ENCODE assay signal across 11 cellular contexts in the genomic region with DNA sequence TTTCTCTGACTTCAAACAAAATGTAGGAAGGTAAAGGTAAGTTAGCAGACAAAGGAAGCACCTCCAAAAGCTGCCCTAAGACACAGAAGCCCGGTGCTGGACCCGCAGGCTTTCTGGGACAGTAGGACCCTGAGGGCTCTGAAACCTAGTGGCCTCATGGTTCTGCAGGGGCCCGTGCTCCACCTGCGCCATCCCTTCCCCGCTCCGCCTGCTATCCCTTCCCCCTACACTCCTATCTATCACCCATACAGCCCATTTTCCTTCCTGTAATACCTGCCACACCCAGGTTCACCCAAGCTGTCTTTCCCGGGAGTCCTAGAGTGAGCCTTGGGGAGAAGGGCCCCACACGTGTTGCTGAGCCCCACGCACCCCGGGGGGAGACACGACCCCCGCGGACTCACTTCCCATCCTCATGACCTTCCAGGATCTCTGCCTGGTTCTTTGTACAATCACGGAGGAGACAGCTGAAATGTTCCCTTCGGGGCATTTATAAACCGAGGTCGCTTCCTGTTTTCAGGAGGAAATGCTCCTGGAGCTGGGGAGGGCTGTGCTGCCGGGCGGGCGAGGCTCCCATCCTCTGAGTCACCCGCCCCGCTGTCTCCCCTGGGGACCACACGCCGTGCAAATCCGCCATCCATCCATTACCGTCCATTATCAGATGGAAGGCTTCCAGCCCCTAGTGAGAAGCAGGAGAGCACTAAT.
DNase-seq lines count a peak whose midpoint lies in the region; ATAC-seq, FAIRE-seq and TF ChIP-seq lines count a peak whose summit lies in the region.
"Had no signal": no experiment of that assay in that cellular context is flagged by ENCODE, and none has a peak within 500 bp of the region (broad histone marks: within the 10 kb centered on the region; RNA-seq: fewer than 3 reads in every experiment).

No MANE protein-coding gene starts in this region.

- H2AFZ ChIP-seq in hepatocyte: no peak overlapping the region

- DNase-seq in NCI-H748 (lab: John Stamatoyannopoulos, UW; ENCODE audit: unreplicated experiment): peak; percentile 32
- DNase-seq in NCI-H748 treated with DMSO at 0.1 percent for 48 hours (lab: John Stamatoyannopoulos, UW): no peak
- no peak for DNase-seq in WTC11 (ENCODE audit: low spot score)
- DNase-seq in kidney: no peak
- no peak for DNase-seq in upper lobe of right lung
- no peak for DNase-seq in stimulated activated naive CD4-positive, alpha-beta T cell treated with Interleukin-2 at 50 U/mL for 16 hours (lab: John Stamatoyannopoulos, UW)
- no peak for DNase-seq in hepatocyte (ENCODE audit: low spot score)
- DNase-seq: ACHN had no signal

- no peaks in the 10 kb centered on the region for H3K9me2 ChIP-seq in hepatocyte (replicated peaks; ENCODE audit: insufficient read depth)

- H3K36me3 ChIP-seq in kidney (ENCODE audit: control insufficient read depth in 1 of 2, insufficient read depth in 2 of 2, low read length in 2 of 2) (no peaks in the 10 kb centered on the region), upper lobe of right lung (no peaks in the 10 kb centered on the region), hepatocyte (replicated peaks; ENCODE audit: insufficient read depth, low read depth) (no peaks in the 10 kb centered on the region)

- H3K4me3 ChIP-seq in kidney (ENCODE audit: low read length in 2 of 2) (no peak overlapping the region), upper lobe of right lung (no peak overlapping the region), hepatocyte (no peak overlapping the region)
- H3K4me3 ChIP-seq: smooth muscle cell had no signal

- no peak for TF ChIP-seq CTCF in WTC11 (IDR thresholded peaks at IDR 0.05)
- no peak for TF ChIP-seq CTCF in kidney (IDR thresholded peaks at IDR 0.05; ENCODE audit: borderline replicate concordance, extremely low read depth, insufficient read depth)
- TF ChIP-seq CTCF in upper lobe of right lung (IDR thresholded peaks at IDR 0.05): no peak
- TF ChIP-seq CTCF in hepatocyte (IDR thresholded peaks at IDR 0.05; ENCODE audit: poor library complexity): no peak

- H3K27me3 Mint-ChIP-seq in WTC11 (ENCODE audit: low read depth): no peaks in the 10 kb centered on the region

- H3K9me3 ChIP-seq in kidney (ENCODE audit: control insufficient read depth in 1 of 2, low read length in 2 of 2): no peaks in the 10 kb centered on the region
- no peaks in the 10 kb centered on the region for H3K9me3 ChIP-seq in upper lobe of right lung
- no peaks in the 10 kb centered on the region for H3K9me3 ChIP-seq in hepatocyte (ENCODE audit: low read depth)

- CTCF ChIA-PET in WTC11 (lab: Charles Lee): interaction anchor here (1.4 kb wide), 1 partner anchor 231 kb away, joined by 5 read pairs; no protein-coding TSS in a partner anchor

- H3K9ac ChIP-seq in kidney (ENCODE audit: low read length in 2 of 2): no peak overlapping the region

- H3K4me1 Mint-ChIP-seq in WTC11: peaks cover 21% of the 10 kb centered on the region

- H3K9me3 Mint-ChIP-seq in WTC11: no peaks in the 10 kb centered on the region

- no peak for FAIRE-seq in kidney (lab: Jason Lieb, UNC)

- H3K27ac ChIP-seq in kidney (ENCODE audit: low read depth in 2 of 2, low read length in 2 of 2) (peak overlapping the region; percentile 49 to 60), upper lobe of right lung (peak overlapping the region; percentile 55), hepatocyte (no peak overlapping the region)
- H3K27ac ChIP-seq: VCaP had no signal

- H3K27ac Mint-ChIP-seq in WTC11: no peak overlapping the region

- peaks cover 14 to 20% of the 10 kb centered on the region in 2 donors for H3K4me1 ChIP-seq in kidney (ENCODE audit: control insufficient read depth in 1 of 2, insufficient read depth in 1 of 2, low read depth in 1 of 2, low read length in 2 of 2)
- peaks cover 12% of the 10 kb centered on the region for H3K4me1 ChIP-seq in upper lobe of right lung
- peaks cover 15% of the 10 kb centered on the region for H3K4me1 ChIP-seq in hepatocyte (ENCODE audit: insufficient read depth)

- 75% methylated on average over 26 of the region's 26 CpGs for WGBS in hepatocyte (ENCODE audit: low lambda C conversion rate, missing lambda C conversion rate)

- no peaks in the 10 kb centered on the region for H3K79me2 ChIP-seq in hepatocyte

- no peak overlapping the region for H3K4me3 Mint-ChIP-seq in WTC11

- H3K36me3 Mint-ChIP-seq in WTC11: no peaks in the 10 kb centered on the region

- ATAC-seq in WTC11 (peak; percentile 64), upper lobe of right lung (peak; percentile 82), HG03460 (IDR thresholded peaks at IDR 0.05; ENCODE audit: unreplicated experiment) (no peak)

- intact Hi-C loops in kidney (cut with DNase I) (no loop called here), upper lobe of right lung (cut with DNase I) (no loop called here)

- no peaks in the 10 kb centered on the region for H4K20me1 ChIP-seq in hepatocyte (ENCODE audit: insufficient read depth, poor library complexity, severe bottlenecking)

- H3K27me3 ChIP-seq in upper lobe of right lung: no peaks in the 10 kb centered on the region
- H3K27me3 ChIP-seq in hepatocyte: no peaks in the 10 kb centered on the region

- POLR2A ChIA-PET in WTC11 (lab: Charles Lee): no interaction called here

- H3K4me2 ChIP-seq in hepatocyte: no peak overlapping the region
- H3K4me2 ChIP-seq: smooth muscle cell had no signal

TF ChIP-seq in WTC11, 78 proteins besides CTCF, POLR2A, EP300 and RAD21:
- TF ChIP-seq SOX15 (CRISPR knock-in tag; IDR thresholded peaks at IDR 0.05) (no peak), FOXK1 (CRISPR knock-in tag; IDR thresholded peaks at IDR 0.05) (no peak), ZNF219 (CRISPR knock-in tag; IDR thresholded peaks at IDR 0.05; ENCODE audit: borderline replicate concordance) (no peak), ETV6 (CRISPR knock-in tag; IDR thresholded peaks at IDR 0.05) (no peak), EMX1 (CRISPR knock-in tag; IDR thresholded peaks at IDR 0.05) (no peak), USF1 (CRISPR knock-in tag; IDR thresholded peaks at IDR 0.05) (no peak), SMAD4 (CRISPR knock-in tag; IDR thresholded peaks at IDR 0.05) (no peak), NFE2L1 (CRISPR knock-in tag; IDR thresholded peaks at IDR 0.05) (no peak), JAZF1 (CRISPR knock-in tag; IDR thresholded peaks at IDR 0.05) (no peak), TEAD1 (CRISPR knock-in tag; IDR thresholded peaks at IDR 0.05) (no peak), TEAD4 (CRISPR knock-in tag; IDR thresholded peaks at IDR 0.05) (no peak), TP53 (CRISPR knock-in tag; IDR thresholded peaks at IDR 0.05) (no peak), ZNF423 (CRISPR knock-in tag; IDR thresholded peaks at IDR 0.05) (no peak), NR2C2 (CRISPR knock-in tag; IDR thresholded peaks at IDR 0.05) (no peak), FOXJ3 (CRISPR knock-in tag; IDR thresholded peaks at IDR 0.05; ENCODE audit: borderline replicate concordance) (no peak), ZNF416 (CRISPR knock-in tag; IDR thresholded peaks at IDR 0.05) (no peak)
- TF ChIP-seq, protein P1, sequence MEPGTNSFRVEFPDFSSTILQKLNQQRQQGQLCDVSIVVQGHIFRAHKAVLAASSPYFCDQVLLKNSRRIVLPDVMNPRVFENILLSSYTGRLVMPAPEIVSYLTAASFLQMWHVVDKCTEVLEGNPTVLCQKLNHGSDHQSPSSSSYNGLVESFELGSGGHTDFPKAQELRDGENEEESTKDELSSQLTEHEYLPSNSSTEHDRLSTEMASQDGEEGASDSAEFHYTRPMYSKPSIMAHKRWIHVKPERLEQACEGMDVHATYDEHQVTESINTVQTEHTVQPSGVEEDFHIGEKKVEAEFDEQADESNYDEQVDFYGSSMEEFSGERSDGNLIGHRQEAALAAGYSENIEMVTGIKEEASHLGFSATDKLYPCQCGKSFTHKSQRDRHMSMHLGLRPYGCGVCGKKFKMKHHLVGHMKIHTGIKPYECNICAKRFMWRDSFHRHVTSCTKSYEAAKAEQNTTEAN (CRISPR knock-in tag; IDR thresholded peaks at IDR 0.05): no peak
- TF ChIP-seq, protein P2, sequence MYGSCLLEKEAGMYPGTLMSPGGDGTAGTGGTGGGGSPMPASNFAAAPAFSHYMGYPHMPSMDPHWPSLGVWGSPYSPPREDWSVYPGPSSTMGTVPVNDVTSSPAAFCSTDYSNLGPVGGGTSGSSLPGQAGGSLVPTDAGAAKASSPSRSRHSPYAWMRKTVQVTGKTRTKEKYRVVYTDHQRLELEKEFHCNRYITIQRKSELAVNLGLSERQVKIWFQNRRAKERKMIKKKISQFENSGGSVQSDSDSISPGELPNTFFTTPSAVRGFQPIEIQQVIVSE (CRISPR knock-in tag; IDR thresholded peaks at IDR 0.05; ENCODE audit: borderline replicate concordance): no peak
- TF ChIP-seq, protein P3, sequence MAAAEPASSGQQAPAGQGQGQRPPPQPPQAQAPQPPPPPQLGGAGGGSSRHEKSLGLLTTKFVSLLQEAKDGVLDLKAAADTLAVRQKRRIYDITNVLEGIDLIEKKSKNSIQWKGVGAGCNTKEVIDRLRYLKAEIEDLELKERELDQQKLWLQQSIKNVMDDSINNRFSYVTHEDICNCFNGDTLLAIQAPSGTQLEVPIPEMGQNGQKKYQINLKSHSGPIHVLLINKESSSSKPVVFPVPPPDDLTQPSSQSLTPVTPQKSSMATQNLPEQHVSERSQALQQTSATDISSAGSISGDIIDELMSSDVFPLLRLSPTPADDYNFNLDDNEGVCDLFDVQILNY (CRISPR knock-in tag; IDR thresholded peaks at IDR 0.05): no peak
